26 cellular contexts compared by ENCODE assay signal in the genomic region with DNA sequence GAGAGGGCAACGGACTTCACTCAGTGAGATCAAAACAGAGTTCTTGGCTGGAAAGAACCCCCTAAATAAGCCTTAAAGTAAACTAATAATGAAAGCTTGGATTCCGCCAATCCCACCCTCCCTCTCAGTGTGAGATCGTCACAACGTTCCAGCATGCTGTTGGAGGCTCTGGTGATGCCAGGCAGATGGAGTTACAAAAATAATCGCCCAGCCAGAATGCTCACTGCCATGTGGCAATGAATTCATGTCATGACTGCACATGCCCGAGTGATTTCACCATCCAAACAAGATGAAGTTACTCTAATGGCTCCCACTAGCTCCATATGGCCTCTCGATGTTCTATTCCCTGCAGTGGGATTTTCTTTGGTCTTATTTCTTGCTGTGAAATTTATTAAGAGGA.
DNase-seq lines count a peak whose midpoint lies in the region; TF ChIP-seq lines count a peak whose summit lies in the region.
"Had no signal": no experiment of that assay in that cellular context is flagged by ENCODE, and none has a peak within 500 bp of the region (broad histone marks: within the 10 kb centered on the region; RNA-seq: fewer than 3 reads in every experiment).

No MANE protein-coding gene starts in this region.

- no peak overlapping the region for H3K27ac ChIP-seq in mesenchymal stem cell (ENCODE audit: low read length, poor library complexity, severe bottlenecking)
- H3K27ac ChIP-seq: body of pancreas, heart right ventricle, neutrophil, testis had no signal

- no peak overlapping the region for H3K4me3 ChIP-seq in MG63
- H3K4me3 ChIP-seq in mesenchymal stem cell (ENCODE audit: insufficient read depth in 1 of 2, low read depth in 1 of 2, low read length in 2 of 2): peak overlapping the region in 1 of 2 experiments; percentile 26
- H3K4me3 ChIP-seq: body of pancreas, testis had no signal

- H3K4me1 Mint-ChIP-seq in immature natural killer cell: no peaks in the 10 kb centered on the region
- H3K4me1 Mint-ChIP-seq: activated CD4-positive, alpha-beta T cell treated with anti-CD3 and anti-CD28 coated beads, Interleukin-2, amount 10 ng/mL, durations not matched to agents 7 days and 5 days; activated naive CD8-positive, alpha-beta T cell treated with anti-CD3 and anti-CD28 coated beads, Interleukin-2, amount 50 U/mL, for 24 hours; memory B cell; stimulated activated naive B cell treated with anti-CD40 and anti-IgM and Interleukin-4, amounts not matched to agents 10 μg/mL and 1 μg/mL and 100 μg/mL, for 72 hours had no signal

- H2BK120ac ChIP-seq in mesenchymal stem cell (ENCODE audit: low read depth, low read length): no peak overlapping the region

- H3K27ac Mint-ChIP-seq in immature natural killer cell: no peak overlapping the region
- H3K27ac Mint-ChIP-seq: activated CD4-positive, alpha-beta T cell treated with anti-CD3 and anti-CD28 coated beads, Interleukin-2, amount 10 ng/mL, durations not matched to agents 7 days and 5 days; activated naive CD8-positive, alpha-beta T cell treated with anti-CD3 and anti-CD28 coated beads, Interleukin-2, amount 50 U/mL, for 24 hours; memory B cell; progenitor cell of endocrine pancreas; stimulated activated naive B cell treated with anti-CD40 and anti-IgM and Interleukin-4, amounts not matched to agents 10 μg/mL and 1 μg/mL and 100 μg/mL, for 72 hours had no signal

- DNase-seq in DMS 273 (lab: John Stamatoyannopoulos, UW; ENCODE audit: unreplicated experiment) (peak; percentile 96), MG63 (peak; percentile 75), cerebellar cortex (ENCODE audit: low spot score) (peak; percentile 96), mesenchymal stem cell (no peak), immature natural killer cell (no peak), occipital lobe (lab: John Stamatoyannopoulos, UW) (no peak), GM20000 (ENCODE audit: low spot score) (no peak)
- DNase-seq: activated CD4-positive, alpha-beta T cell treated with anti-CD3 and anti-CD28 coated beads, Interleukin-2, amount 10 ng/mL, durations not matched to agents 7 days and 5 days; activated naive CD8-positive, alpha-beta T cell treated with anti-CD3 and anti-CD28 coated beads, Interleukin-2, amount 50 U/mL, for 24 hours; activated T-cell treated with anti-CD3 and anti-CD28 coated beads, Interleukin-2, amount 50 U/mL, for 4 hours; body of pancreas; Calu3; effector CD8-positive, alpha-beta T cell; erythroblast; foreskin melanocyte; heart right ventricle; NCI-H1105 treated with DMSO at 0.1 percent for 48 hours; NCI-H2081; NCI-H510A; SIG-M5; stimulated activated CD4-positive, alpha-beta T cell treated with anti-CD3 and anti-CD28 coated beads, Interleukin-15, amount 100 ng/mL, for 24 hours; stimulated activated naive B cell treated with anti-CD40 and anti-IgM and Interleukin-4, amounts not matched to agents 10 μg/mL and 1 μg/mL and 100 μg/mL, for 72 hours; testis had no signal

- H3K18ac ChIP-seq in mesenchymal stem cell (ENCODE audit: low read depth in 1 of 2, low read length in 2 of 2): no peak overlapping the region

- no peaks in the 10 kb centered on the region for H3K79me1 ChIP-seq in mesenchymal stem cell (replicated peaks; ENCODE audit: low read length, poor library complexity, severe bottlenecking)

- H3K27me3 Mint-ChIP-seq in immature natural killer cell (ENCODE audit: low read depth in 3 of 3): no peaks in the 10 kb centered on the region
- H3K27me3 Mint-ChIP-seq: activated CD4-positive, alpha-beta T cell treated with anti-CD3 and anti-CD28 coated beads, Interleukin-2, amount 10 ng/mL, durations not matched to agents 7 days and 5 days; activated naive CD8-positive, alpha-beta T cell treated with anti-CD3 and anti-CD28 coated beads, Interleukin-2, amount 50 U/mL, for 24 hours; memory B cell; progenitor cell of endocrine pancreas; stimulated activated naive B cell treated with anti-CD40 and anti-IgM and Interleukin-4, amounts not matched to agents 10 μg/mL and 1 μg/mL and 100 μg/mL, for 72 hours had no signal

- H3K9ac ChIP-seq in mesenchymal stem cell (ENCODE audit: low read length): peak overlapping the region; percentile 51

- no peak overlapping the region for H2AFZ ChIP-seq in mesenchymal stem cell (ENCODE audit: low read depth, low read length)

- no peak overlapping the region for H2AK5ac ChIP-seq in mesenchymal stem cell (ENCODE audit: low read length, severe bottlenecking)

- H3K27me3 ChIP-seq in MG63: peaks cover under 1% of the 10 kb centered on the region; the same call in 1 of the 2 replicates
- no peaks in the 10 kb centered on the region for H3K27me3 ChIP-seq in mesenchymal stem cell (ENCODE audit: control insufficient read depth in 1 of 2, insufficient read depth in 1 of 2, low read length in 2 of 2)
- H3K27me3 ChIP-seq: body of pancreas, heart right ventricle, neutrophil, testis had no signal

- H4K91ac ChIP-seq in mesenchymal stem cell (ENCODE audit: low read length): no peak overlapping the region

- no peaks in the 10 kb centered on the region for H3K36me3 Mint-ChIP-seq in immature natural killer cell
- H3K36me3 Mint-ChIP-seq: memory B cell; stimulated activated naive B cell treated with anti-CD40 and anti-IgM and Interleukin-4, amounts not matched to agents 10 μg/mL and 1 μg/mL and 100 μg/mL, for 72 hours had no signal

- no peak overlapping the region for H3K4me3 Mint-ChIP-seq in immature natural killer cell
- H3K4me3 Mint-ChIP-seq: activated CD4-positive, alpha-beta T cell treated with anti-CD3 and anti-CD28 coated beads, Interleukin-2, amount 10 ng/mL, durations not matched to agents 7 days and 5 days; activated naive CD8-positive, alpha-beta T cell treated with anti-CD3 and anti-CD28 coated beads, Interleukin-2, amount 50 U/mL, for 24 hours; activated T-cell treated with anti-CD3 and anti-CD28 coated beads, Interleukin-2, amount 50 U/mL, for 4 hours; memory B cell; stimulated activated naive B cell treated with anti-CD40 and anti-IgM and Interleukin-4, amounts not matched to agents 10 μg/mL and 1 μg/mL and 100 μg/mL, for 72 hours had no signal

- peaks cover 0 to 4% (median 0%) of the 10 kb centered on the region in 6 donors for H3K9me3 Mint-ChIP-seq in immature natural killer cell
- H3K9me3 Mint-ChIP-seq: activated CD4-positive, alpha-beta T cell treated with anti-CD3 and anti-CD28 coated beads, Interleukin-2, amount 10 ng/mL, durations not matched to agents 7 days and 5 days; activated naive CD8-positive, alpha-beta T cell treated with anti-CD3 and anti-CD28 coated beads, Interleukin-2, amount 50 U/mL, for 24 hours; activated T-cell treated with anti-CD3 and anti-CD28 coated beads, Interleukin-2, amount 50 U/mL, for 4 hours; memory B cell; stimulated activated naive B cell treated with anti-CD40 and anti-IgM and Interleukin-4, amounts not matched to agents 10 μg/mL and 1 μg/mL and 100 μg/mL, for 72 hours had no signal

- no peak overlapping the region for H2BK5ac ChIP-seq in mesenchymal stem cell (ENCODE audit: low read depth, low read length, poor library complexity, severe bottlenecking)

- no peak overlapping the region for H4K8ac ChIP-seq in mesenchymal stem cell (ENCODE audit: low read length)

- WGBS in mesenchymal stem cell: 80% methylated on average over 6 of the region's 7 CpGs

- H3K4me2 ChIP-seq in mesenchymal stem cell (ENCODE audit: low read length, poor library complexity, severe bottlenecking): no peak overlapping the region

- H3K4me1 ChIP-seq in mesenchymal stem cell (ENCODE audit: control insufficient read depth, insufficient read depth, low read depth, low read length): no peaks in the 10 kb centered on the region
- H3K4me1 ChIP-seq: body of pancreas, heart right ventricle, testis had no signal

- H3K36me3 ChIP-seq in MG63: no peaks in the 10 kb centered on the region
- H3K36me3 ChIP-seq in mesenchymal stem cell (ENCODE audit: control insufficient read depth in 1 of 2, insufficient read depth in 2 of 2, low read depth in 1 of 2, low read length in 2 of 2): no peaks in the 10 kb centered on the region
- H3K36me3 ChIP-seq: heart right ventricle, neutrophil had no signal

- no peak overlapping the region for H3K23ac ChIP-seq in mesenchymal stem cell (ENCODE audit: low read length in 2 of 2)

- H3K9me3 ChIP-seq in MG63 (no peaks in the 10 kb centered on the region), mesenchymal stem cell (ENCODE audit: control insufficient read depth, low read length) (no peaks in the 10 kb centered on the region)
- H3K9me3 ChIP-seq: body of pancreas, neutrophil, testis had no signal

- H2BK12ac ChIP-seq in mesenchymal stem cell (ENCODE audit: low read length in 2 of 2): no peak overlapping the region

- H3K4ac ChIP-seq in mesenchymal stem cell (ENCODE audit: low read depth in 1 of 2, low read length in 2 of 2): no peak overlapping the region

- TF ChIP-seq CTCF in GM20000 (IDR thresholded peaks at IDR 0.05; ENCODE audit: extremely low read depth, missing control alignments): no peak

- no peak overlapping the region for H2BK15ac ChIP-seq in mesenchymal stem cell (ENCODE audit: low read depth, poor library complexity, severe bottlenecking)

- no peak overlapping the region for H3K14ac ChIP-seq in mesenchymal stem cell (ENCODE audit: low read length in 2 of 2)

Comparison
In these comparisons a context has a peak if more than half of its experiments do, and no peak if none do; other contexts are left out.
1. DNase-seq: peak in DMS 273 (single experiment), MG63 (single experiment) and cerebellar cortex (single experiment); none in mesenchymal stem cell (single experiment), immature natural killer cell (0 of 3), occipital lobe (single experiment) and GM20000 (single experiment).